In the genomic region with DNA sequence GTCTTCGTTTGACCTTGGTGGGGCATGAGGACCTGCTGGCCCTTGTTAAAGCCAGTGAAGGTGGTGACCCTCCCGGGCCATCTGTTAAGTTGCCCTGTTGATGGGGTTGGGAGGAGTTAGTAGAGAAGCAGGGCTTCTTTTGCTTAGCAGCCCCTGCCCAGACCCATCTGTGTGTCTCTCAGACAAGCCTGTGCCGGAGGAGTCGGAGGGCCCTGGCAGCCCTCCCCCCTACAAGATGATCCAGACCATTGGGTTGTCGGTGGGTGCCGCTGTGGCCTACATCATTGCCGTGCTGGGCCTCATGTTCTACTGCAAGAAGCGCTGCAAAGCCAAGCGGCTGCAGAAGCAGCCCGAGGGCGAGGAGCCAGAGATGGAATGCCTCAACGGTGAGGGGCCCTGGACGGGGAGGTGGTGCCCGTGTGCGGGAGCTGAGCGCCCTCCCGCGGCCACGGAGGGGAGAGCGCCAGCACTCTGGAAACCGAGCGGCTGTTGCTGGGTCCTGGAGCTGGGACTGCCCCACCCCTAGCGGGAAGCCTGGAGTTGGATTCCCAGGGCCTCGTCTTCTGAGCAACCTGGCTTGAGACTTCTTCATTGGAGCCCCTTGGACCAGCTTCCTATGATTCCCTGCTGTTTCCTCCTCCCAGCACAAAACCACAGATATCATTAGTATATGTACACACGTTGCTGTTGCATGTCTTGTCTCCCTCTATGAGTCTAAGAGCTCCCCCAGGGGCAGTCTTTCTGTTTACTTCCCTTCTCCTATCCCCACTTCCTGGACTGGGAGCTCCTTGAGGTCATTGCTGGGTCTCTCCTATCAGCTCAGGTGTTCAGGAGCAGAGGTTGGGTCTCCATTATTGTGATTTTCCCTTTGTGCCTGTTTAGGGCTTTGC, we compare ENCODE assay signal across 1 cellular context.
TF ChIP-seq lines count a peak whose summit lies in the region.

No MANE protein-coding gene starts in this region.

TF ChIP-seq in K562, 482 proteins besides CTCF, POLR2A, EP300 and RAD21 (continued from another document and continues in another):
- TF ChIP-seq, protein P1, sequence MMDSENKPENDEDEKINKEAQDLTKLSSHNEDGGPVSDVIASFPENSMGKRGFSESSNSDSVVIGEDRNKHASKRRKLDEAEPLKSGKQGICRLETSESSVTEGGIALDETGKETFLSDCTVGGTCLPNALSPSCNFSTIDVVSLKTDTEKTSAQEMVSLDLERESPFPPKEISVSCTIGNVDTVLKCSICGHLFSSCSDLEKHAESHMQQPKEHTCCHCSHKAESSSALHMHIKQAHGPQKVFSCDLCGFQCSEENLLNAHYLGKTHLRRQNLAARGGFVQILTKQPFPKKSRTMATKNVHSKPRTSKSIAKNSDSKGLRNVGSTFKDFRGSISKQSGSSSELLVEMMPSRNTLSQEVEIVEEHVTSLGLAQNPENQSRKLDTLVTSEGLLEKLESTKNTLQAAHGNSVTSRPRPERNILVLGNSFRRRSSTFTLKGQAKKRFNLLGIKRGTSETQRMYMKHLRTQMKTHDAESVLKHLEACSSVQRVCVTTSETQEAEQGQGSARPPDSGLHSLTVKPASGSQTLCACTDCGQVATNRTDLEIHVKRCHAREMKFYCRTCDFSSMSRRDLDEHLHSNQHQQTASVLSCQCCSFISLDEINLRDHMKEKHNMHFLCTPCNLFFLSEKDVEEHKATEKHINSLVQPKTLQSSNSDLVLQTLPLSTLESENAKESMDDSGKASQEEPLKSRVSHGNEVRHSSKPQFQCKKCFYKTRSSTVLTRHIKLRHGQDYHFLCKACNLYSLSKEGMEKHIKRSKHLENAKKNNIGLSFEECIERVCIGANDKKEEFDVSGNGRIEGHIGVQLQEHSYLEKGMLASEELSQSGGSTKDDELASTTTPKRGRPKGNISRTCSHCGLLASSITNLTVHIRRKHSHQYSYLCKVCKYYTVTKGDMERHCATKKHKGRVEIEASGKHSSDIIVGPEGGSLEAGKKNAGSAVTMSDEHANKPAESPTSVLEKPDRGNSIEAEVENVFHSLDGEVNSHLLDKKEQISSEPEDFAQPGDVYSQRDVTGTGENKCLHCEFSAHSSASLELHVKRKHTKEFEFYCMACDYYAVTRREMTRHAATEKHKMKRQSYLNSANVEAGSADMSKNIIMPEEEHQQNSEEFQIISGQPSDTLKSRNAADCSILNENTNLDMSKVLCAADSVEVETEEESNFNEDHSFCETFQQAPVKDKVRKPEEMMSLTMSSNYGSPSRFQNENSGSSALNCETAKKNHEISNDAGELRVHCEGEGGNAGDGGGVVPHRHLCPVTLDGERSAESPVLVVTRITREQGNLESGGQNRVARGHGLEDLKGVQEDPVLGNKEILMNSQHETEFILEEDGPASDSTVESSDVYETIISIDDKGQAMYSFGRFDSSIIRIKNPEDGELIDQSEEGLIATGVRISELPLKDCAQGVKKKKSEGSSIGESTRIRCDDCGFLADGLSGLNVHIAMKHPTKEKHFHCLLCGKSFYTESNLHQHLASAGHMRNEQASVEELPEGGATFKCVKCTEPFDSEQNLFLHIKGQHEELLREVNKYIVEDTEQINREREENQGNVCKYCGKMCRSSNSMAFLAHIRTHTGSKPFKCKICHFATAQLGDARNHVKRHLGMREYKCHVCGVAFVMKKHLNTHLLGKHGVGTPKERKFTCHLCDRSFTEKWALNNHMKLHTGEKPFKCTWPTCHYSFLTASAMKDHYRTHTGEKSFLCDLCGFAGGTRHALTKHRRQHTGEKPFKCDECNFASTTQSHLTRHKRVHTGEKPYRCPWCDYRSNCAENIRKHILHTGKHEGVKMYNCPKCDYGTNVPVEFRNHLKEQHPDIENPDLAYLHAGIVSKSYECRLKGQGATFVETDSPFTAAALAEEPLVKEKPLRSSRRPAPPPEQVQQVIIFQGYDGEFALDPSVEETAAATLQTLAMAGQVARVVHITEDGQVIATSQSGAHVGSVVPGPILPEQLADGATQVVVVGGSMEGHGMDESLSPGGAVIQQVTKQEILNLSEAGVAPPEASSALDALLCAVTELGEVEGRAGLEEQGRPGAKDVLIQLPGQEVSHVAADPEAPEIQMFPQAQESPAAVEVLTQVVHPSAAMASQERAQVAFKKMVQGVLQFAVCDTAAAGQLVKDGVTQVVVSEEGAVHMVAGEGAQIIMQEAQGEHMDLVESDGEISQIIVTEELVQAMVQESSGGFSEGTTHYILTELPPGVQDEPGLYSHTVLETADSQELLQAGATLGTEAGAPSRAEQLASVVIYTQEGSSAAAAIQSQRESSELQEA (IDR thresholded peaks at IDR 0.05; ENCODE audit: low read depth) = no peak
- TF ChIP-seq ZNF175 (CRISPR knock-in tag; IDR thresholded peaks at IDR 0.05; ENCODE audit: low read depth) (0 out of 2 replicates have a peak, but pooled peaks have one; percentile 26), ZBTB17 (CRISPR knock-in tag; IDR thresholded peaks at IDR 0.05) (no peak), EZH2 (IDR thresholded peaks at IDR 0.05; ENCODE audit: borderline replicate concordance, low read depth, low read length) (no peak), L3MBTL2 (IDR thresholded peaks at IDR 0.05) (peak; percentile 54), KLF10 (CRISPR knock-in tag; IDR thresholded peaks at IDR 0.05) (no peak), POLR2AphosphoS2 (IDR thresholded peaks at IDR 0.05; ENCODE audit: low read length) (no peak), PURB (CRISPR knock-in tag; IDR thresholded peaks at IDR 0.05; ENCODE audit: low read depth) (no peak), XRCC5 (IDR thresholded peaks at IDR 0.05; ENCODE audit: low read depth, low read length) (0 out of 2 replicates have a peak, but pooled peaks have one; percentile 70), CXXC5 (CRISPR knock-in tag; IDR thresholded peaks at IDR 0.05) (peak; percentile 54; the same call in 1 of the 2 replicates), ZBTB7A (IDR thresholded peaks at IDR 0.05; ENCODE audit: borderline replicate concordance, control insufficient read depth, low read depth, low read length) (peak; percentile 66; the same call in 1 of the 2 replicates), ZBTB1 (CRISPR knock-in tag; IDR thresholded peaks at IDR 0.05; ENCODE audit: borderline replicate concordance, low read depth) (no peak), ETV1 (tag; conservative IDR thresholded peaks at IDR 0.05; ENCODE audit: low read depth) (peak; percentile 78), ZNF445 (CRISPR knock-in tag; IDR thresholded peaks at IDR 0.05; ENCODE audit: low read depth) (no peak), ZNF780A (CRISPR knock-in tag; IDR thresholded peaks at IDR 0.05) (no peak), ZNF764 (CRISPR knock-in tag; IDR thresholded peaks at IDR 0.05; ENCODE audit: low read depth) (peak; percentile 93), TRIM28 (IDR thresholded peaks at IDR 0.05) (no peak), RBM15 (IDR thresholded peaks at IDR 0.05; ENCODE audit: insufficient read depth, low read length) (no peak), NFRKB (IDR thresholded peaks at IDR 0.05; ENCODE audit: low read depth) (no peak), ZNF274 (IDR thresholded peaks at IDR 0.05; ENCODE audit: borderline replicate concordance, low read depth, low read length) (no peak), KAT8 (IDR thresholded peaks at IDR 0.05; ENCODE audit: low read depth) (no peak), ZKSCAN1 (IDR thresholded peaks at IDR 0.05; ENCODE audit: low read depth, low read length) (peak; percentile 24; the same call in 1 of the 2 replicates), ARNT (IDR thresholded peaks at IDR 0.05) (no peak), GABPB2 (CRISPR knock-in tag; conservative IDR thresholded peaks at IDR 0.05) (no peak), SP1 (CRISPR knock-in tag; IDR thresholded peaks at IDR 0.05) (peak; percentile 84), SLC30A9 (CRISPR knock-in tag; IDR thresholded peaks at IDR 0.05) (no peak), CC2D1A (IDR thresholded peaks at IDR 0.05) (peak; percentile 89), CBX1 (IDR thresholded peaks at IDR 0.05; ENCODE audit: low read depth) (no peak), U2AF2 (optimal IDR thresholded peaks at IDR 0.05; ENCODE audit: low read depth, low read length) (no peak), RBBP5 (IDR thresholded peaks at IDR 0.05; ENCODE audit: borderline replicate concordance, insufficient read depth, low read length, poor library complexity, severe bottlenecking) (no peak), BRD4 (IDR thresholded peaks at IDR 0.05) (no peak)
- TF ChIP-seq, protein P2, sequence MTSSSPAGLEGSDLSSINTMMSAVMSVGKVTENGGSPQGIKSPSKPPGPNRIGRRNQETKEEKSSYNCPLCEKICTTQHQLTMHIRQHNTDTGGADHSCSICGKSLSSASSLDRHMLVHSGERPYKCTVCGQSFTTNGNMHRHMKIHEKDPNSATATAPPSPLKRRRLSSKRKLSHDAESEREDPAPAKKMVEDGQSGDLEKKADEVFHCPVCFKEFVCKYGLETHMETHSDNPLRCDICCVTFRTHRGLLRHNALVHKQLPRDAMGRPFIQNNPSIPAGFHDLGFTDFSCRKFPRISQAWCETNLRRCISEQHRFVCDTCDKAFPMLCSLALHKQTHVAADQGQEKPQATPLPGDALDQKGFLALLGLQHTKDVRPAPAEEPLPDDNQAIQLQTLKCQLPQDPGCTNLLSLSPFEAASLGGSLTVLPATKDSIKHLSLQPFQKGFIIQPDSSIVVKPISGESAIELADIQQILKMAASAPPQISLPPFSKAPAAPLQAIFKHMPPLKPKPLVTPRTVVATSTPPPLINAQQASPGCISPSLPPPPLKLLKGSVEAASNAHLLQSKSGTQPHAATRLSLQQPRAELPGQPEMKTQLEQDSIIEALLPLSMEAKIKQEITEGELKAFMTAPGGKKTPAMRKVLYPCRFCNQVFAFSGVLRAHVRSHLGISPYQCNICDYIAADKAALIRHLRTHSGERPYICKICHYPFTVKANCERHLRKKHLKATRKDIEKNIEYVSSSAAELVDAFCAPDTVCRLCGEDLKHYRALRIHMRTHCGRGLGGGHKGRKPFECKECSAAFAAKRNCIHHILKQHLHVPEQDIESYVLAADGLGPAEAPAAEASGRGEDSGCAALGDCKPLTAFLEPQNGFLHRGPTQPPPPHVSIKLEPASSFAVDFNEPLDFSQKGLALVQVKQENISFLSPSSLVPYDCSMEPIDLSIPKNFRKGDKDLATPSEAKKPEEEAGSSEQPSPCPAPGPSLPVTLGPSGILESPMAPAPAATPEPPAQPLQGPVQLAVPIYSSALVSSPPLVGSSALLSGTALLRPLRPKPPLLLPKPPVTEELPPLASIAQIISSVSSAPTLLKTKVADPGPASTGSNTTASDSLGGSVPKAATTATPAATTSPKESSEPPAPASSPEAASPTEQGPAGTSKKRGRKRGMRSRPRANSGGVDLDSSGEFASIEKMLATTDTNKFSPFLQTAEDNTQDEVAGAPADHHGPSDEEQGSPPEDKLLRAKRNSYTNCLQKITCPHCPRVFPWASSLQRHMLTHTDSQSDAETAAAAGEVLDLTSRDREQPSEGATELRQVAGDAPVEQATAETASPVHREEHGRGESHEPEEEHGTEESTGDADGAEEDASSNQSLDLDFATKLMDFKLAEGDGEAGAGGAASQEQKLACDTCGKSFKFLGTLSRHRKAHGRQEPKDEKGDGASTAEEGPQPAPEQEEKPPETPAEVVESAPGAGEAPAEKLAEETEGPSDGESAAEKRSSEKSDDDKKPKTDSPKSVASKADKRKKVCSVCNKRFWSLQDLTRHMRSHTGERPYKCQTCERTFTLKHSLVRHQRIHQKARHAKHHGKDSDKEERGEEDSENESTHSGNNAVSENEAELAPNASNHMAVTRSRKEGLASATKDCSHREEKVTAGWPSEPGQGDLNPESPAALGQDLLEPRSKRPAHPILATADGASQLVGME (CRISPR knock-in tag; IDR thresholded peaks at IDR 0.05) = no peak
- TF ChIP-seq, protein P3, sequence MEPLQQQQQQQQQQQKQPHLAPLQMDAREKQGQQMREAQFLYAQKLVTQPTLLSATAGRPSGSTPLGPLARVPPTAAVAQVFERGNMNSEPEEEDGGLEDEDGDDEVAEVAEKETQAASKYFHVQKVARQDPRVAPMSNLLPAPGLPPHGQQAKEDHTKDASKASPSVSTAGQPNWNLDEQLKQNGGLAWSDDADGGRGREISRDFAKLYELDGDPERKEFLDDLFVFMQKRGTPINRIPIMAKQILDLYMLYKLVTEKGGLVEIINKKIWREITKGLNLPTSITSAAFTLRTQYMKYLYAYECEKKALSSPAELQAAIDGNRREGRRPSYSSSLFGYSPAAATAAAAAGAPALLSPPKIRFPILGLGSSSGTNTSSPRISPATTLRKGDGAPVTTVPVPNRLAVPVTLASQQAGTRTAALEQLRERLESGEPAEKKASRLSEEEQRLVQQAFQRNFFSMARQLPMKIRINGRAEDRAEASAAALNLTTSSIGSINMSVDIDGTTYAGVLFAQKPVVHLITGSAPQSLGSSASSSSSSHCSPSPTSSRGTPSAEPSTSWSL (CRISPR knock-in tag; IDR thresholded peaks at IDR 0.05; ENCODE audit: borderline replicate concordance) = no peak
- TF ChIP-seq, protein P4, sequence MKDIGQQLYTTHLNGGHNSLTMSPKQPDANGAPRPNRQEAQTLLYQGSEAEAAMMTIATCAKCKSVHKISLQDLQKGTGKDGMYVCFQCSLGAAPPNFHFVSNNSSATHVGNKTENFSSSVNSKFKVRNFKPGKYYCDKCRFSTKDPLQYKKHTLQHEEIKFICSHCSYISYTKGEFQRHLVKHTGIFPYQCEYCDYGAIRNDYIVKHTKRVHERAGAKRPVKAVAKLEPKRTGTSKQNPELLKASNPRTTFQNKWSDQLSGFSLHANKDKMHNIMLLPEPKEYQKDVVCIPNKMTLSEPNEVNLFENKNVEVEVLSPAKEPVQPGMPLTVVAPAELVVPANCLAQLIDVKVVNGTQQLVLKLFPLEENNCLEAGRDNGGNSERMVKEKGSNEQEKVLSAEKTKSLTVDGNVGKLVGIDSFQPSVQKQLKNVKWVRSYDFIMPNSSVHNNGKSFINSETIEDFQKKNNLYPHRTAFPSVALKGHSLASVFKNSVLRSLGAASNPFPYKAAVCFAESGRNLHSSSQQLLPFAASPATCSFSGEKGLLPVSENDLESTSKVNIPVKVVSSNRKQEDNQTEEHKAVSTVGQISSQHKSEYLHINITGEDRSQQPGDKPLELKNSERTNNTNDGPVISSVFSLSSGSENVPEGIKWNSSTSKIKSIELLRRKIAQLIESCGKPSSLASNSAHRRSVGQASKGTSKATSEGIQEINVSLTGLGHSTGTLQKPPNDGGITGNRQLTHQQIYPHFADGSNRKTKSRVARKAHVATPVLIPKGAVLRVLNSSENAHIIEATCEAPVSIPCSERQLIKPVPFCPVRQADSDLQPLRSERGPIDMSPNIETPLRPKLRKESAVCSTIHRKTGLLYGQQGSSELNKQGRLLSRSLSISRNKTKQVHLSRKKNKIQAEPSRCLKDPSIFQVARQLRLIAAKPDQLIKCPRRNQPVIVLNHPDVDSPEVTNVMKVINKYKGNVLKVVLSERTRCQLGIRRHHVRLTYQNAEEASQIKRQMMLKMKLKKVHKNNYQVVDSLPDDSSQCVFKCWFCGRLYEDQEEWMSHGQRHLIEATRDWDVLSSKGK (CRISPR knock-in tag; IDR thresholded peaks at IDR 0.05) = no peak
- TF ChIP-seq, protein P5, sequence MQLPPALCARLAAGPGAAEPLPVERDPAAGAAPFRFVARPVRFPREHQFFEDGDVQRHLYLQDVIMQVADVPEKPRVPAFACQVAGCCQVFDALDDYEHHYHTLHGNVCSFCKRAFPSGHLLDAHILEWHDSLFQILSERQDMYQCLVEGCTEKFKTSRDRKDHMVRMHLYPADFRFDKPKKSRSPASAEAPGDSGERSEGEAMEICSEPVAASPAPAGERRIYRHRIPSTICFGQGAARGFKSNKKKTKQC (CRISPR knock-in tag; IDR thresholded peaks at IDR 0.05) = no peak
- TF ChIP-seq, protein P6, sequence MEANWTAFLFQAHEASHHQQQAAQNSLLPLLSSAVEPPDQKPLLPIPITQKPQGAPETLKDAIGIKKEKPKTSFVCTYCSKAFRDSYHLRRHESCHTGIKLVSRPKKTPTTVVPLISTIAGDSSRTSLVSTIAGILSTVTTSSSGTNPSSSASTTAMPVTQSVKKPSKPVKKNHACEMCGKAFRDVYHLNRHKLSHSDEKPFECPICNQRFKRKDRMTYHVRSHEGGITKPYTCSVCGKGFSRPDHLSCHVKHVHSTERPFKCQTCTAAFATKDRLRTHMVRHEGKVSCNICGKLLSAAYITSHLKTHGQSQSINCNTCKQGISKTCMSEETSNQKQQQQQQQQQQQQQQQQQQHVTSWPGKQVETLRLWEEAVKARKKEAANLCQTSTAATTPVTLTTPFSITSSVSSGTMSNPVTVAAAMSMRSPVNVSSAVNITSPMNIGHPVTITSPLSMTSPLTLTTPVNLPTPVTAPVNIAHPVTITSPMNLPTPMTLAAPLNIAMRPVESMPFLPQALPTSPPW (CRISPR knock-in tag; IDR thresholded peaks at IDR 0.05) = peak; percentile 60; the same call in 1 of the 2 replicates
